8 cellular contexts compared by ENCODE assay signal in genomic region chr7:30770936-30771858, GRCh38. TPM values are rescaled to one million over a fixed set of nuclear protein-coding genes. Genes with fewer than 3 reads are reported as not detected.
DNase-seq lines count a peak whose midpoint lies in the region; ATAC-seq, FAIRE-seq and TF ChIP-seq lines count a peak whose summit lies in the region.

MINDY4 (plus strand) TSS chr7:30771417; CDS start chr7:30771494, 77 bp downstream.

- peak within 1 kb of the TSS; percentile 45 for H4K8ac ChIP-seq in H1 (ENCODE audit: extremely low read depth, insufficient read depth, low read length)
- H4K8ac ChIP-seq in mesenchymal stem cell (ENCODE audit: low read length) = peak within 1 kb of the TSS; percentile 97

- FAIRE-seq in H1 (lab: Jason Lieb, UNC) = no peak

- H4K20me1 ChIP-seq in H1 (replicated peaks in 1 of 2; ENCODE audit: control insufficient read depth in 1 of 2, insufficient read depth in 2 of 2, low read length in 2 of 2) = no peaks in the 10 kb centered on the region

- TF ChIP-seq EP300 in H1 (IDR thresholded peaks at IDR 0.05; ENCODE audit: borderline replicate concordance in 1 of 2, low read depth in 2 of 2, low read length in 2 of 2) = no peak

- H3K4ac ChIP-seq in H1 (replicated peaks; ENCODE audit: insufficient read length, low read depth, low read length) (no peak within 1 kb of the TSS), mesenchymal stem cell (ENCODE audit: low read depth in 1 of 2, low read length in 2 of 2) (peak within 1 kb of the TSS; percentile 77 to 78)

- no peaks in the 10 kb centered on the region for H3K36me3 ChIP-seq in H1 (ENCODE audit: control insufficient read depth in 2 of 4, insufficient read depth in 4 of 4, low read length in 3 of 4)
- H3K36me3 ChIP-seq in mesenchymal stem cell (ENCODE audit: control insufficient read depth in 1 of 2, insufficient read depth in 2 of 2, low read depth in 1 of 2, low read length in 2 of 2) = peaks cover 0 to 10% of the 10 kb centered on the region in 2 experiments

- H3K4me1 ChIP-seq in H1 (replicated peaks in 1 of 4; ENCODE audit: control insufficient read depth in 3 of 4, insufficient read depth in 4 of 4, low read length in 3 of 4) (peaks cover 0 to 2% (median under 1%) of the 10 kb centered on the region in 4 experiments; a peak in 5 of 7 replicates), mesenchymal stem cell (ENCODE audit: control insufficient read depth, insufficient read depth, low read depth, low read length) (peaks cover 8% of the 10 kb centered on the region)

- CTCF ChIA-PET in AG04449 (lab: Yijun Ruan, JAX) (interaction anchor here (1.4 to 3.6 kb wide), 4 partner anchors 10 to 31 kb away, joined by 3 to 17 read pairs (median 4); no protein-coding TSS in a partner anchor), H1 (lab: Charles Lee; ENCODE audit: partially characterized antibody) (interaction anchor here (0.7 to 4.7 kb wide), 6 partner anchors 8 to 137 kb away, joined by 3 to 17 read pairs (median 3); no protein-coding TSS in a partner anchor)

- H3K79me2 ChIP-seq in H1 (ENCODE audit: control insufficient read depth in 1 of 2, insufficient read depth in 2 of 2, low read length in 2 of 2) = peaks cover 0 to 2% of the 10 kb centered on the region in 2 experiments; a peak in 1 of 4 replicates

- peak within 1 kb of the TSS; percentile 74 for H3K4me3 ChIP-seq in AG04449 (ENCODE audit: low read depth, low read length)
- H3K4me3 ChIP-seq in H1 (ENCODE audit: extremely low read depth in 1 of 4, insufficient read depth in 2 of 4, low read depth in 3 of 4, low read length in 4 of 4) = peak within 1 kb of the TSS; percentile 50 to 93 (median 74)
- H3K4me3 ChIP-seq in mesenchymal stem cell (ENCODE audit: insufficient read depth in 1 of 2, low read depth in 1 of 2, low read length in 2 of 2) = peak within 1 kb of the TSS; percentile 81 to 90

- ATAC-seq in GM19025 (IDR thresholded peaks at IDR 0.05; ENCODE audit: low read depth, unreplicated experiment) (peak; percentile 84), HG03280 (IDR thresholded peaks at IDR 0.05; ENCODE audit: unreplicated experiment) (peak; percentile 89)

- TF ChIP-seq CTCF in AG04449 (IDR thresholded peaks at IDR 0.05; ENCODE audit: insufficient read depth, low read length, missing control alignments) (peak; percentile 0), H1 (IDR thresholded peaks at IDR 0.05; ENCODE audit: control extremely low read depth in 1 of 3, insufficient read depth in 1 of 3, low read depth in 1 of 3, low read length in 3 of 3) (no peak)

- H2AK5ac ChIP-seq in H1 (ENCODE audit: low read depth, low read length) = no peak within 1 kb of the TSS
- peak within 1 kb of the TSS; percentile 57 for H2AK5ac ChIP-seq in mesenchymal stem cell (ENCODE audit: low read length, severe bottlenecking)

- H4K91ac ChIP-seq in H1 (replicated peaks; ENCODE audit: insufficient read length, low read length) (no peak within 1 kb of the TSS), mesenchymal stem cell (ENCODE audit: low read length) (peak within 1 kb of the TSS; percentile 83)

- H3K56ac ChIP-seq in H1 (replicated peaks; ENCODE audit: insufficient read length, low read depth, low read length) = peak within 1 kb of the TSS; percentile 52

- H2BK5ac ChIP-seq in H1 (ENCODE audit: low read depth, low read length) (no peak within 1 kb of the TSS), mesenchymal stem cell (ENCODE audit: low read depth, low read length, poor library complexity, severe bottlenecking) (no peak within 1 kb of the TSS)

- no peaks in the 10 kb centered on the region for H3K27me3 ChIP-seq in H1 (replicated peaks in 1 of 4; ENCODE audit: control insufficient read depth in 3 of 4, extremely low read depth in 1 of 4, insufficient read depth in 3 of 4, low read length in 3 of 4)
- H3K27me3 ChIP-seq in mesenchymal stem cell (ENCODE audit: control insufficient read depth in 1 of 2, insufficient read depth in 1 of 2, low read length in 2 of 2) = no peaks in the 10 kb centered on the region

- TF ChIP-seq RAD21 in H1 (IDR thresholded peaks at IDR 0.05 in 1 of 2, conservative IDR thresholded peaks at IDR 0.05 in 1 of 2; ENCODE audit: low read depth in 2 of 2, low read length in 2 of 2) = no peak

- peak within 1 kb of the TSS; percentile 73 for H4K5ac ChIP-seq in H1 (ENCODE audit: insufficient read length, low read depth, low read length)

- H2BK120ac ChIP-seq in H1 (replicated peaks; ENCODE audit: low read depth, low read length) (no peak within 1 kb of the TSS), mesenchymal stem cell (ENCODE audit: low read depth, low read length) (peak within 1 kb of the TSS; percentile 90)

- no peak for DNase-seq in AG04449 (ENCODE audit: low read depth, low spot score)
- peak; percentile 76 for DNase-seq in NCI-H774 (lab: John Stamatoyannopoulos, UW)
- DNase-seq in activated CD8-positive, alpha-beta memory T cell treated with anti-CD3 and anti-CD28 coated beads, Interleukin-2, amount 50 U/mL, for 1 hour (ENCODE audit: extremely low read depth) = peak; percentile 4
- DNase-seq in H1 (ENCODE audit: low read depth in 1 of 2, low spot score in 2 of 2) = peak; percentile 36 to 86
- DNase-seq in mesenchymal stem cell = peak; percentile 88
- DNase-seq in stimulated activated CD8-positive, alpha-beta memory T cell treated with anti-CD3 and anti-CD28 coated beads, Interleukin-12 subunit alpha, Interleukin-12 subunit beta, amount 100 ng/mL, for 24 hours (ENCODE audit: extremely low read depth) = peak; percentile 37

- H3K79me1 ChIP-seq in H1 (ENCODE audit: low read depth, low read length) (no peaks in the 10 kb centered on the region; the same call in 1 of the 2 replicates), mesenchymal stem cell (replicated peaks; ENCODE audit: low read length, poor library complexity, severe bottlenecking) (peaks cover 33% of the 10 kb centered on the region)

- TF ChIP-seq POLR2A in H1 (IDR thresholded peaks at IDR 0.05; ENCODE audit: control extremely low read depth in 1 of 2, low read depth in 2 of 2, low read length in 2 of 2) = peak in 1 of 2 experiments; percentile 72; a peak in 2 of 3 replicates

- H3K9ac ChIP-seq in H1 (replicated peaks in 1 of 4; ENCODE audit: extremely low read depth in 1 of 4, low read depth in 3 of 4, low read length in 3 of 4) (peak within 1 kb of the TSS; percentile 56 to 73 (median 60); a peak in 6 of 7 replicates), mesenchymal stem cell (ENCODE audit: low read length) (peak within 1 kb of the TSS; percentile 96)

- peak within 1 kb of the TSS; percentile 98 for H2AFZ ChIP-seq in H1 (ENCODE audit: low read length)
- H2AFZ ChIP-seq in mesenchymal stem cell (ENCODE audit: low read depth, low read length) = peak within 1 kb of the TSS; percentile 75

- H3K23ac ChIP-seq in H1 (ENCODE audit: insufficient read length) (no peak within 1 kb of the TSS), mesenchymal stem cell (ENCODE audit: low read length in 2 of 2) (no peak within 1 kb of the TSS)

- H2BK15ac ChIP-seq in H1 (ENCODE audit: low read length) (peak within 1 kb of the TSS; percentile 83; the same call in 1 of the 2 replicates), mesenchymal stem cell (ENCODE audit: low read depth, poor library complexity, severe bottlenecking) (peak within 1 kb of the TSS; percentile 94)

- POLR2A ChIA-PET in AG04449 (lab: Yijun Ruan, JAX) (interaction anchor here (1.1 kb wide), 1 partner anchor 18 kb away, joined by 3 read pairs; no protein-coding TSS in a partner anchor), H1 (lab: Charles Lee; ENCODE audit: partially characterized antibody) (interaction anchor here (0.5 to 0.9 kb wide), 3 partner anchors 20 to 45 kb away, joined by 3 read pairs; no protein-coding TSS in a partner anchor)

- H3K23me2 ChIP-seq in H1 (ENCODE audit: low read depth, low read length) = peaks cover 10% of the 10 kb centered on the region; the same call in 1 of the 2 replicates

- H3K18ac ChIP-seq in H1 (ENCODE audit: extremely low read depth, low read length) = peak within 1 kb of the TSS; percentile 76; the same call in 1 of the 2 replicates
- peak within 1 kb of the TSS; percentile 71 to 92 for H3K18ac ChIP-seq in mesenchymal stem cell (ENCODE audit: low read depth in 1 of 2, low read length in 2 of 2)

- WGBS in H1 (ENCODE audit: extremely low coverage in 1 of 2, insufficient coverage in 1 of 2, insufficient read length in 1 of 2, insufficient replicate concordance in 2 of 2, low coverage in 1 of 2, low lambda C conversion rate in 2 of 2, missing lambda C conversion rate in 1 of 2), 2 experiments = 6% methylated on average over 62 of the region's 66 CpGs; no CpG with 5 or more reads in 1 of the 2 experiments
- WGBS in mesenchymal stem cell = 9% methylated on average over 65 of the region's 66 CpGs

- H3K4me2 ChIP-seq in H1 (ENCODE audit: insufficient read depth in 1 of 2, low read depth in 2 of 2, low read length in 2 of 2) (peak within 1 kb of the TSS; percentile 73 to 74), mesenchymal stem cell (ENCODE audit: low read length, poor library complexity, severe bottlenecking) (peak within 1 kb of the TSS; percentile 94)

- H2BK20ac ChIP-seq in H1 (ENCODE audit: low read length) = no peak within 1 kb of the TSS

- H3K14ac ChIP-seq in H1 (ENCODE audit: insufficient read length) (no peak within 1 kb of the TSS), mesenchymal stem cell (ENCODE audit: low read length in 2 of 2) (peak within 1 kb of the TSS in 1 of 2 experiments; percentile 84)

- H2BK12ac ChIP-seq in H1 (ENCODE audit: low read depth, low read length) (no peak within 1 kb of the TSS), mesenchymal stem cell (ENCODE audit: low read length in 2 of 2) (peak within 1 kb of the TSS; percentile 32 to 37)

- H3K27ac ChIP-seq in H1 (ENCODE audit: low read depth, low read length) (no peak within 1 kb of the TSS), mesenchymal stem cell (ENCODE audit: low read length, poor library complexity, severe bottlenecking) (peak within 1 kb of the TSS; percentile 61)

- no peaks in the 10 kb centered on the region for H3K9me3 ChIP-seq in H1 (ENCODE audit: insufficient read depth in 2 of 2, low read depth in 1 of 2, low read length in 1 of 2)
- H3K9me3 ChIP-seq in mesenchymal stem cell (ENCODE audit: control insufficient read depth, low read length) = no peaks in the 10 kb centered on the region

TF ChIP-seq in H1, 55 proteins besides CTCF, POLR2A, EP300 and RAD21 (continues in another document):
- TF ChIP-seq HDAC2 (IDR thresholded peaks at IDR 0.05; ENCODE audit: borderline replicate concordance in 1 of 2, low read depth in 2 of 2, low read length in 2 of 2) (peak in 1 of 2 experiments; percentile 95; a peak in 2 of 4 replicates), PHF8 (conservative IDR thresholded peaks at IDR 0.05; ENCODE audit: low read depth, low read length) (peak; percentile 77)

RNA-seq across cellular contexts. Expression of gene MINDY4, which starts in this region (rescaled TPM):
- 3.6 and 3.8 TPM in 2 replicates for total RNA-seq in H1 (2021; fragmentation: NEBNext Ultra II Directional; extraction: Animal tissue kit (Norgen Biotek cat#: 25700))
- 1.3 and 1.6 TPM in 2 replicates for polyA plus RNA-seq in H1 (2011; rRNA removed)
- 1.8 TPM for polyA plus RNA-seq in H1 (2011; cell fraction: cytosol; rRNA removed)
- polyA plus RNA-seq in H1 (2011; cell fraction: nucleus; rRNA removed) = 3.1 TPM
- 2.2 to 3.3 TPM (median 2.6 TPM) in 4 replicates for polyA plus RNA-seq in H1 (2012, experiment 1 of 2)
- polyA plus RNA-seq in H1 (2012, experiment 2 of 2) = 2.2 TPM
- 1.6 TPM for polyA plus RNA-seq in H1 (2013, experiment 1 of 2)
- 1.5 TPM for polyA plus RNA-seq in H1 (2013, experiment 2 of 2)
- polyA minus RNA-seq in H1 (2011; rRNA and poly(A)+ RNA removed) = 2.2 and 2.6 TPM in 2 replicates
- 0.66 TPM for polyA minus RNA-seq in H1 (2011; cell fraction: cytosol; rRNA and poly(A)+ RNA removed)
- 5.3 TPM for polyA minus RNA-seq in H1 (2011; cell fraction: nucleus; rRNA and poly(A)+ RNA removed)
- 2.6 TPM for polyA plus RNA-seq in mesenchymal stem cell (2013, experiment 1 of 2)
- 2.8 TPM for polyA plus RNA-seq in mesenchymal stem cell (2013, experiment 2 of 2)
